ENCODE assay signal across 27 cellular contexts in genomic region chr3:141605883-141606282, GRCh38.
DNase-seq lines count a peak whose midpoint lies in the region; ATAC-seq and TF ChIP-seq lines count a peak whose summit lies in the region.
"Had no signal": no experiment of that assay in that cellular context is flagged by ENCODE, and none has a peak within 500 bp of the region (broad histone marks: within the 10 kb centered on the region; RNA-seq: fewer than 3 reads in every experiment).

No MANE protein-coding gene starts in this region.

- H3K4me3 Mint-ChIP-seq in activated T-cell treated with anti-CD3 and anti-CD28 coated beads, Interleukin-2, amount 50 U/mL, for 24 hours: no peak overlapping the region
- H3K4me3 Mint-ChIP-seq in immature natural killer cell: no peak overlapping the region
- H3K4me3 Mint-ChIP-seq in stimulated activated effector memory CD8-positive, alpha-beta T cell treated with anti-CD3 and anti-CD28 coated beads, Interleukin-12 subunit alpha, Interleukin-12 subunit beta, amount 100 ng/mL, for 72 hours: no peak overlapping the region
- H3K4me3 Mint-ChIP-seq: activated T-helper 1 cell treated with anti-CD3 and anti-CD28 coated beads, Interleukin-12 subunit alpha, Interleukin-12 subunit beta, Interleukin-2, Interleukin-4 antibody, amounts not matched to agents 30 ng/mL and 10 ng/mL and 1 ng/mL, durations not matched to agents 14 hours and 24 hours and 36 hours; B cell; neural progenitor cell had no signal

- H3K36me3 Mint-ChIP-seq in activated T-cell treated with anti-CD3 and anti-CD28 coated beads, Interleukin-2, amount 50 U/mL, for 24 hours (ENCODE audit: low read depth): peaks cover 73% of the 10 kb centered on the region
- H3K36me3 Mint-ChIP-seq in immature natural killer cell: peaks cover 19 to 45% (median 20%) of the 10 kb centered on the region in 3 donors
- peaks cover 67% of the 10 kb centered on the region for H3K36me3 Mint-ChIP-seq in stimulated activated effector memory CD8-positive, alpha-beta T cell treated with anti-CD3 and anti-CD28 coated beads, Interleukin-12 subunit alpha, Interleukin-12 subunit beta, amount 100 ng/mL, for 72 hours

- H3K27ac Mint-ChIP-seq in activated T-cell treated with anti-CD3 and anti-CD28 coated beads, Interleukin-2, amount 50 U/mL, for 24 hours: peak overlapping the region; percentile 55
- peak overlapping the region; percentile 10 to 73 (median 43) for H3K27ac Mint-ChIP-seq in immature natural killer cell
- peak overlapping the region; percentile 15 for H3K27ac Mint-ChIP-seq in stimulated activated effector memory CD8-positive, alpha-beta T cell treated with anti-CD3 and anti-CD28 coated beads, Interleukin-12 subunit alpha, Interleukin-12 subunit beta, amount 100 ng/mL, for 72 hours
- H3K27ac Mint-ChIP-seq: activated T-helper 1 cell treated with anti-CD3 and anti-CD28 coated beads, Interleukin-12 subunit alpha, Interleukin-12 subunit beta, Interleukin-2, Interleukin-4 antibody, amounts not matched to agents 30 ng/mL and 10 ng/mL and 1 ng/mL, durations not matched to agents 14 hours and 24 hours and 36 hours; B cell; neural progenitor cell had no signal

- ATAC-seq in stimulated activated effector memory CD8-positive, alpha-beta T cell treated with anti-CD3 and anti-CD28 coated beads, Interleukin-12 subunit alpha, Interleukin-12 subunit beta, amount 100 ng/mL, for 72 hours: no peak
- ATAC-seq: body of pancreas, right lobe of liver had no signal

- peaks cover 11% of the 10 kb centered on the region for H3K4me1 Mint-ChIP-seq in activated T-cell treated with anti-CD3 and anti-CD28 coated beads, Interleukin-2, amount 50 U/mL, for 24 hours (ENCODE audit: low read depth)
- H3K4me1 Mint-ChIP-seq in immature natural killer cell: peaks cover 0 to 1% of the 10 kb centered on the region in 2 donors
- H3K4me1 Mint-ChIP-seq in stimulated activated effector memory CD8-positive, alpha-beta T cell treated with anti-CD3 and anti-CD28 coated beads, Interleukin-12 subunit alpha, Interleukin-12 subunit beta, amount 100 ng/mL, for 72 hours: peaks cover 10% of the 10 kb centered on the region
- H3K4me1 Mint-ChIP-seq: B cell, neural progenitor cell had no signal

- no peak for DNase-seq in activated T-cell treated with anti-CD3 and anti-CD28 coated beads, Interleukin-2, amount 50 U/mL, for 24 hours
- no peak for DNase-seq in activated T-cell treated with anti-CD3 and anti-CD28 coated beads, Interleukin-2, amount 50 U/mL, for 1 hour
- peak; percentile 37 for DNase-seq in RKO (ENCODE audit: low spot score)
- no peak for DNase-seq in immature natural killer cell
- no peak for DNase-seq in stimulated activated effector memory CD8-positive, alpha-beta T cell treated with anti-CD3 and anti-CD28 coated beads, Interleukin-12 subunit alpha, Interleukin-12 subunit beta, amount 100 ng/mL, for 72 hours (ENCODE audit: low spot score in 2 of 2)
- no peak for DNase-seq in NK-92 (lab: John Stamatoyannopoulos, UW; ENCODE audit: unreplicated experiment)
- DNase-seq in coronary artery (ENCODE audit: low spot score): no peak
- no peak for DNase-seq in NCI-H1092 treated with DMSO at 0.1 percent for 48 hours (lab: John Stamatoyannopoulos, UW)
- DNase-seq: 8988T; activated CD4-positive, alpha-beta T cell treated with anti-CD3 and anti-CD28 coated beads for 4 hours; body of pancreas; Caco-2; effector CD4-positive, alpha-beta T cell; foreskin melanocyte; left ventricle myocardium inferior; midbrain; NCI-H1694 treated with DMSO at 0.1 percent for 48 hours; NCI-H524 treated with DMSO at 0.1 percent for 48 hours; Peyer's patch; posterior cingulate gyrus; right lobe of liver; stomach; T-helper 2 cell; tibial artery had no signal

- no peak overlapping the region for H3K4me3 ChIP-seq in coronary artery
- H3K4me3 ChIP-seq: body of pancreas, left ventricle myocardium inferior, neural progenitor cell, Peyer's patch, right lobe of liver, stomach, tibial artery had no signal

- H3K27me3 Mint-ChIP-seq in activated T-cell treated with anti-CD3 and anti-CD28 coated beads, Interleukin-2, amount 50 U/mL, for 24 hours: no peaks in the 10 kb centered on the region
- H3K27me3 Mint-ChIP-seq in immature natural killer cell (ENCODE audit: low read depth in 3 of 3): peaks cover 0 to 7% (median 0%) of the 10 kb centered on the region in 3 donors
- H3K27me3 Mint-ChIP-seq: B cell had no signal

- no peaks in the 10 kb centered on the region for H3K9me3 Mint-ChIP-seq in activated T-cell treated with anti-CD3 and anti-CD28 coated beads, Interleukin-2, amount 50 U/mL, for 24 hours
- H3K9me3 Mint-ChIP-seq in immature natural killer cell: peaks cover 0 to under 1% (median 0%) of the 10 kb centered on the region in 6 donors
- H3K9me3 Mint-ChIP-seq in stimulated activated effector memory CD8-positive, alpha-beta T cell treated with anti-CD3 and anti-CD28 coated beads, Interleukin-12 subunit alpha, Interleukin-12 subunit beta, amount 100 ng/mL, for 72 hours: no peaks in the 10 kb centered on the region

- no peak for TF ChIP-seq CTCF in coronary artery (IDR thresholded peaks at IDR 0.05)

- no peak overlapping the region for H3K27ac ChIP-seq in coronary artery
- H3K27ac ChIP-seq: body of pancreas, left ventricle myocardium inferior, neural progenitor cell, Peyer's patch, right lobe of liver, stomach, tibial artery had no signal
